In genomic region chr10:89252225-89252585, GRCh38 we compare ENCODE assay signal across 8 cellular contexts. TPM values are rescaled to one million over a fixed set of nuclear protein-coding genes. Genes with fewer than 3 reads are reported as not detected.
DNase-seq lines count a peak whose midpoint lies in the region; ATAC-seq and TF ChIP-seq lines count a peak whose summit lies in the region.

No MANE protein-coding gene starts in this region.

- H3K4me3 ChIP-seq in GM12865 (ENCODE audit: low read depth, low read length) (peak overlapping the region; percentile 82), RWPE2 (ENCODE audit: severe bottlenecking) (peak overlapping the region; percentile 57), hepatocyte (no peak overlapping the region), skin epidermis (peak overlapping the region in 6 of 7 experiments; percentile 65 to 92 (median 78))

- WGBS in hepatocyte (ENCODE audit: low lambda C conversion rate, missing lambda C conversion rate), result 91% methylated on average over 2 of the region's 2 CpGs

- H3K79me2 ChIP-seq in hepatocyte, result peaks cover 15% of the 10 kb centered on the region

- H3K36me3 ChIP-seq in RWPE2 (ENCODE audit: low read depth) (no peaks in the 10 kb centered on the region), hepatocyte (replicated peaks; ENCODE audit: insufficient read depth, low read depth) (no peaks in the 10 kb centered on the region)

- TF ChIP-seq CTCF in GM12865 (IDR thresholded peaks at IDR 0.05; ENCODE audit: insufficient read depth, low read depth, low read length, missing control alignments) (no peak), RWPE2 (IDR thresholded peaks at IDR 0.05; ENCODE audit: poor library complexity, severe bottlenecking) (no peak), hepatocyte (IDR thresholded peaks at IDR 0.05; ENCODE audit: poor library complexity) (no peak)

- H3K4me1 ChIP-seq in RWPE2 (ENCODE audit: insufficient read depth, poor library complexity, severe bottlenecking) (no peaks in the 10 kb centered on the region), hepatocyte (ENCODE audit: insufficient read depth) (no peaks in the 10 kb centered on the region)

- DNase-seq in GM12865 (ENCODE audit: low read depth) (no peak), RWPE2 (ENCODE audit: low spot score) (no peak), hepatocyte (ENCODE audit: low spot score) (no peak)

- H3K4me2 ChIP-seq in hepatocyte, result peak overlapping the region; percentile 81

- ATAC-seq in RWPE2 (ENCODE audit: low read depth) (no peak), GM21423 (IDR thresholded peaks at IDR 0.05; ENCODE audit: unreplicated experiment) (no peak), GM18909 (IDR thresholded peaks at IDR 0.05; ENCODE audit: poor library complexity, unreplicated experiment) (no peak), HG02571 (IDR thresholded peaks at IDR 0.05; ENCODE audit: unreplicated experiment) (no peak), HG03196 (IDR thresholded peaks at IDR 0.05; ENCODE audit: unreplicated experiment) (no peak)

- no peaks in the 10 kb centered on the region for H3K9me2 ChIP-seq in hepatocyte (replicated peaks; ENCODE audit: insufficient read depth)

- H3K9me3 ChIP-seq in RWPE2 (ENCODE audit: severe bottlenecking), result no peaks in the 10 kb centered on the region
- H3K9me3 ChIP-seq in hepatocyte (ENCODE audit: low read depth), result no peaks in the 10 kb centered on the region

- H3K27me3 ChIP-seq in RWPE2 (ENCODE audit: insufficient read depth, poor library complexity, severe bottlenecking) (no peaks in the 10 kb centered on the region), hepatocyte (no peaks in the 10 kb centered on the region)

- H4K20me1 ChIP-seq in hepatocyte (ENCODE audit: insufficient read depth, poor library complexity, severe bottlenecking), result no peaks in the 10 kb centered on the region

- H3K27ac ChIP-seq in RWPE2 (ENCODE audit: poor library complexity, severe bottlenecking), result no peak overlapping the region
- H3K27ac ChIP-seq in hepatocyte, result no peak overlapping the region
- peak overlapping the region in 3 of 21 experiments; percentile 75 to 80 (median 78) for H3K27ac ChIP-seq in skin epidermis

- H2AFZ ChIP-seq in hepatocyte, result no peak overlapping the region

RNA-seq across cellular contexts. Expression of gene LIPA, which starts 0.6 kb away (rescaled TPM):
- total RNA-seq in hepatocyte, result 148 and 152 TPM in 2 replicates
- 128 and 144 TPM in 2 replicates for polyA plus RNA-seq in hepatocyte

RNA-seq across cellular contexts. Expression of gene CH25H, which starts 45.1 kb away (rescaled TPM):
- 3.9 and 8.8 TPM in 2 replicates for total RNA-seq in hepatocyte
- polyA plus RNA-seq in hepatocyte, result 3.8 and 5.7 TPM in 2 replicates

RNA-seq across cellular contexts. Expression of gene IFIT2, which starts 49.6 kb away (rescaled TPM):
- total RNA-seq in hepatocyte, result 3.9 and 4.6 TPM in 2 replicates
- polyA plus RNA-seq in hepatocyte, result 2.4 and 2.9 TPM in 2 replicates
